In genomic region chr20:20076297-20077065, GRCh38 we compare ENCODE assay signal across 1 cellular context.
TF ChIP-seq lines count a peak whose summit lies in the region.

No MANE protein-coding gene starts in this region.

TF ChIP-seq in H1, 55 proteins besides CTCF, POLR2A, EP300 and RAD21:
- TF ChIP-seq SIN3A (conservative IDR thresholded peaks at IDR 0.05 in 1 of 2, IDR thresholded peaks at IDR 0.05 in 1 of 2; ENCODE audit: low read depth in 1 of 2, low read length in 2 of 2) (no peak), SP4 (IDR thresholded peaks at IDR 0.05; ENCODE audit: low read length) (no peak), JUN (IDR thresholded peaks at IDR 0.05; ENCODE audit: low read depth, low read length) (no peak), CBX8 (IDR thresholded peaks at IDR 0.05; ENCODE audit: borderline replicate concordance, low read depth, low read length) (no peak), BACH1 (IDR thresholded peaks at IDR 0.05; ENCODE audit: low read length) (no peak), SRF (IDR thresholded peaks at IDR 0.05; ENCODE audit: low read depth, low read length) (no peak), E2F6 (IDR thresholded peaks at IDR 0.05) (no peak), POLR2AphosphoS5 (IDR thresholded peaks at IDR 0.05; ENCODE audit: low read depth, low read length) (no peak), RNF2 (IDR thresholded peaks at IDR 0.05; ENCODE audit: borderline replicate concordance, low read depth, low read length, missing control alignments, poor library complexity, severe bottlenecking) (no peak), MAX (IDR thresholded peaks at IDR 0.05) (no peak), CBX5 (IDR thresholded peaks at IDR 0.05; ENCODE audit: low read depth, low read length) (no peak), SIRT6 (IDR thresholded peaks at IDR 0.05; ENCODE audit: low read length) (no peak), TBP (IDR thresholded peaks at IDR 0.05; ENCODE audit: low read depth, low read length) (no peak), CREB1 (IDR thresholded peaks at IDR 0.05) (no peak), CEBPB (IDR thresholded peaks at IDR 0.05; ENCODE audit: low read depth, low read length) (no peak), KDM5A (IDR thresholded peaks at IDR 0.05; ENCODE audit: low read length) (no peak), CHD2 (IDR thresholded peaks at IDR 0.05; ENCODE audit: low read length) (no peak), ATF2 (IDR thresholded peaks at IDR 0.05; ENCODE audit: low read length) (no peak)
